In the genomic region with DNA sequence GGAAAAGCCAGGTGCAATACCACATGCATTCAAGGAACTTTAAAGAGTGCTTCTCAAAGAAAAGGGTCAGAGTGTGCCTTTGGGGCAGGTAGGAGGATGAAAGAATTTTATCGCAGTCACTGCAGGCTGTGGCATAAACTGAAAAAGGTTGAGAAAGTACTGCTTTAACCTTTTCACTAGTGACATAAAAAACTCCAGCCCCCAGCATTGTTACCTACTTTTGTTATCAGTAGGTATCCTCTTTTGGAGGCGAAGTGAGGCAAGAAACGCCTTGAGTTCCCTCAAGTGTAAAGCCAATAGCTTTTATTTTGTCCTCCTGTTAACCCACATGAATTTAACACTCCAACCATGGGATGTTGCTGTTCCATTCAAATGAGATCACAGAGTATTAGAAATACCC, we compare ENCODE assay signal across 2 cellular contexts.
TF ChIP-seq lines count a peak whose summit lies in the region.

No MANE protein-coding gene starts in this region.

TF ChIP-seq in GM23338, 12 proteins besides CTCF, POLR2A, EP300 and RAD21 (continued from another document):
- no peak for TF ChIP-seq POLR2AphosphoS5 (IDR thresholded peaks at IDR 0.05; ENCODE audit: low read depth)
- TF ChIP-seq, protein P1, sequence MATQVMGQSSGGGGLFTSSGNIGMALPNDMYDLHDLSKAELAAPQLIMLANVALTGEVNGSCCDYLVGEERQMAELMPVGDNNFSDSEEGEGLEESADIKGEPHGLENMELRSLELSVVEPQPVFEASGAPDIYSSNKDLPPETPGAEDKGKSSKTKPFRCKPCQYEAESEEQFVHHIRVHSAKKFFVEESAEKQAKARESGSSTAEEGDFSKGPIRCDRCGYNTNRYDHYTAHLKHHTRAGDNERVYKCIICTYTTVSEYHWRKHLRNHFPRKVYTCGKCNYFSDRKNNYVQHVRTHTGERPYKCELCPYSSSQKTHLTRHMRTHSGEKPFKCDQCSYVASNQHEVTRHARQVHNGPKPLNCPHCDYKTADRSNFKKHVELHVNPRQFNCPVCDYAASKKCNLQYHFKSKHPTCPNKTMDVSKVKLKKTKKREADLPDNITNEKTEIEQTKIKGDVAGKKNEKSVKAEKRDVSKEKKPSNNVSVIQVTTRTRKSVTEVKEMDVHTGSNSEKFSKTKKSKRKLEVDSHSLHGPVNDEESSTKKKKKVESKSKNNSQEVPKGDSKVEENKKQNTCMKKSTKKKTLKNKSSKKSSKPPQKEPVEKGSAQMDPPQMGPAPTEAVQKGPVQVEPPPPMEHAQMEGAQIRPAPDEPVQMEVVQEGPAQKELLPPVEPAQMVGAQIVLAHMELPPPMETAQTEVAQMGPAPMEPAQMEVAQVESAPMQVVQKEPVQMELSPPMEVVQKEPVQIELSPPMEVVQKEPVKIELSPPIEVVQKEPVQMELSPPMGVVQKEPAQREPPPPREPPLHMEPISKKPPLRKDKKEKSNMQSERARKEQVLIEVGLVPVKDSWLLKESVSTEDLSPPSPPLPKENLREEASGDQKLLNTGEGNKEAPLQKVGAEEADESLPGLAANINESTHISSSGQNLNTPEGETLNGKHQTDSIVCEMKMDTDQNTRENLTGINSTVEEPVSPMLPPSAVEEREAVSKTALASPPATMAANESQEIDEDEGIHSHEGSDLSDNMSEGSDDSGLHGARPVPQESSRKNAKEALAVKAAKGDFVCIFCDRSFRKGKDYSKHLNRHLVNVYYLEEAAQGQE (IDR thresholded peaks at IDR 0.05; ENCODE audit: unreplicated experiment): no peak
- no peak for TF ChIP-seq ZNF331 (CRISPR knock-in tag; IDR thresholded peaks at IDR 0.05; ENCODE audit: low read depth)

TF ChIP-seq in GM12878, 131 proteins besides CTCF, POLR2A, EP300 and RAD21 (continued from another document):
- TF ChIP-seq, protein P2, sequence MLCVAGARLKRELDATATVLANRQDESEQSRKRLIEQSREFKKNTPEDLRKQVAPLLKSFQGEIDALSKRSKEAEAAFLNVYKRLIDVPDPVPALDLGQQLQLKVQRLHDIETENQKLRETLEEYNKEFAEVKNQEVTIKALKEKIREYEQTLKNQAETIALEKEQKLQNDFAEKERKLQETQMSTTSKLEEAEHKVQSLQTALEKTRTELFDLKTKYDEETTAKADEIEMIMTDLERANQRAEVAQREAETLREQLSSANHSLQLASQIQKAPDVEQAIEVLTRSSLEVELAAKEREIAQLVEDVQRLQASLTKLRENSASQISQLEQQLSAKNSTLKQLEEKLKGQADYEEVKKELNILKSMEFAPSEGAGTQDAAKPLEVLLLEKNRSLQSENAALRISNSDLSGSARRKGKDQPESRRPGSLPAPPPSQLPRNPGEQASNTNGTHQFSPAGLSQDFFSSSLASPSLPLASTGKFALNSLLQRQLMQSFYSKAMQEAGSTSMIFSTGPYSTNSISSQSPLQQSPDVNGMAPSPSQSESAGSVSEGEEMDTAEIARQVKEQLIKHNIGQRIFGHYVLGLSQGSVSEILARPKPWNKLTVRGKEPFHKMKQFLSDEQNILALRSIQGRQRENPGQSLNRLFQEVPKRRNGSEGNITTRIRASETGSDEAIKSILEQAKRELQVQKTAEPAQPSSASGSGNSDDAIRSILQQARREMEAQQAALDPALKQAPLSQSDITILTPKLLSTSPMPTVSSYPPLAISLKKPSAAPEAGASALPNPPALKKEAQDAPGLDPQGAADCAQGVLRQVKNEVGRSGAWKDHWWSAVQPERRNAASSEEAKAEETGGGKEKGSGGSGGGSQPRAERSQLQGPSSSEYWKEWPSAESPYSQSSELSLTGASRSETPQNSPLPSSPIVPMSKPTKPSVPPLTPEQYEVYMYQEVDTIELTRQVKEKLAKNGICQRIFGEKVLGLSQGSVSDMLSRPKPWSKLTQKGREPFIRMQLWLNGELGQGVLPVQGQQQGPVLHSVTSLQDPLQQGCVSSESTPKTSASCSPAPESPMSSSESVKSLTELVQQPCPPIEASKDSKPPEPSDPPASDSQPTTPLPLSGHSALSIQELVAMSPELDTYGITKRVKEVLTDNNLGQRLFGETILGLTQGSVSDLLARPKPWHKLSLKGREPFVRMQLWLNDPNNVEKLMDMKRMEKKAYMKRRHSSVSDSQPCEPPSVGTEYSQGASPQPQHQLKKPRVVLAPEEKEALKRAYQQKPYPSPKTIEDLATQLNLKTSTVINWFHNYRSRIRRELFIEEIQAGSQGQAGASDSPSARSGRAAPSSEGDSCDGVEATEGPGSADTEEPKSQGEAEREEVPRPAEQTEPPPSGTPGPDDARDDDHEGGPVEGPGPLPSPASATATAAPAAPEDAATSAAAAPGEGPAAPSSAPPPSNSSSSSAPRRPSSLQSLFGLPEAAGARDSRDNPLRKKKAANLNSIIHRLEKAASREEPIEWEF (IDR thresholded peaks at IDR 0.05; ENCODE audit: insufficient replicate concordance, low read depth, low read length): no peak
- no peak for TF ChIP-seq SMARCA5 (IDR thresholded peaks at IDR 0.05)
- TF ChIP-seq FOXK2 (IDR thresholded peaks at IDR 0.05): no peak
- TF ChIP-seq, protein P3, sequence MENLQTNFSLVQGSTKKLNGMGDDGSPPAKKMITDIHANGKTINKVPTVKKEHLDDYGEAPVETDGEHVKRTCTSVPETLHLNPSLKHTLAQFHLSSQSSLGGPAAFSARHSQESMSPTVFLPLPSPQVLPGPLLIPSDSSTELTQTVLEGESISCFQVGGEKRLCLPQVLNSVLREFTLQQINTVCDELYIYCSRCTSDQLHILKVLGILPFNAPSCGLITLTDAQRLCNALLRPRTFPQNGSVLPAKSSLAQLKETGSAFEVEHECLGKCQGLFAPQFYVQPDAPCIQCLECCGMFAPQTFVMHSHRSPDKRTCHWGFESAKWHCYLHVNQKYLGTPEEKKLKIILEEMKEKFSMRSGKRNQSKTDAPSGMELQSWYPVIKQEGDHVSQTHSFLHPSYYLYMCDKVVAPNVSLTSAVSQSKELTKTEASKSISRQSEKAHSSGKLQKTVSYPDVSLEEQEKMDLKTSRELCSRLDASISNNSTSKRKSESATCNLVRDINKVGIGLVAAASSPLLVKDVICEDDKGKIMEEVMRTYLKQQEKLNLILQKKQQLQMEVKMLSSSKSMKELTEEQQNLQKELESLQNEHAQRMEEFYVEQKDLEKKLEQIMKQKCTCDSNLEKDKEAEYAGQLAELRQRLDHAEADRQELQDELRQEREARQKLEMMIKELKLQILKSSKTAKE (IDR thresholded peaks at IDR 0.05; ENCODE audit: low read depth, poor library complexity, severe bottlenecking): no peak
- TF ChIP-seq, protein P4, sequence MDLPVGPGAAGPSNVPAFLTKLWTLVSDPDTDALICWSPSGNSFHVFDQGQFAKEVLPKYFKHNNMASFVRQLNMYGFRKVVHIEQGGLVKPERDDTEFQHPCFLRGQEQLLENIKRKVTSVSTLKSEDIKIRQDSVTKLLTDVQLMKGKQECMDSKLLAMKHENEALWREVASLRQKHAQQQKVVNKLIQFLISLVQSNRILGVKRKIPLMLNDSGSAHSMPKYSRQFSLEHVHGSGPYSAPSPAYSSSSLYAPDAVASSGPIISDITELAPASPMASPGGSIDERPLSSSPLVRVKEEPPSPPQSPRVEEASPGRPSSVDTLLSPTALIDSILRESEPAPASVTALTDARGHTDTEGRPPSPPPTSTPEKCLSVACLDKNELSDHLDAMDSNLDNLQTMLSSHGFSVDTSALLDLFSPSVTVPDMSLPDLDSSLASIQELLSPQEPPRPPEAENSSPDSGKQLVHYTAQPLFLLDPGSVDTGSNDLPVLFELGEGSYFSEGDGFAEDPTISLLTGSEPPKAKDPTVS (IDR thresholded peaks at IDR 0.05; ENCODE audit: low read depth, low read length): no peak
- TF ChIP-seq POU2F2 (IDR thresholded peaks at IDR 0.05; ENCODE audit: borderline replicate concordance, low read depth, low read length): no peak
- no peak for TF ChIP-seq ZNF622 (IDR thresholded peaks at IDR 0.05)
- TF ChIP-seq NR2F1 (conservative IDR thresholded peaks at IDR 0.05): no peak
